ENCODE assay signal across 8 cellular contexts in genomic region chr6:72622094-72622540, GRCh38. TPM values are rescaled to one million over a fixed set of nuclear protein-coding genes. Genes with fewer than 3 reads are reported as not detected.
DNase-seq lines count a peak whose midpoint lies in the region; ATAC-seq and TF ChIP-seq lines count a peak whose summit lies in the region.

No MANE protein-coding gene starts in this region.

- H3K27ac ChIP-seq in IMR-90 (ENCODE audit: insufficient read depth, low read length) (no peak overlapping the region; the same call in 1 of the 2 replicates), ascending aorta (peak overlapping the region; percentile 64 to 82), iPS-20b (ENCODE audit: low read length) (no peak overlapping the region)

- H4K91ac ChIP-seq in IMR-90 (ENCODE audit: insufficient read depth, low read depth, low read length) = no peak overlapping the region

- intact Hi-C loops in IMR-90 (cut with micrococcal nuclease) (no loop called here), ascending aorta (cut with DNase I) (loop anchor here (2.0 to 5.0 kb wide), 4 partner anchors 31 to 330 kb away; no protein-coding TSS in a partner anchor)

- H2AK9ac ChIP-seq in IMR-90 (replicated peaks; ENCODE audit: low read depth, low read length, poor library complexity) = peak overlapping the region; percentile 75

- TF ChIP-seq CTCF in IMR-90 (conservative IDR thresholded peaks at IDR 0.05; ENCODE audit: low read depth, low read length) (peak; percentile 22; the same call in 1 of the 2 replicates), ascending aorta (IDR thresholded peaks at IDR 0.05) (peak in 2 of 3 experiments; percentile 12 to 42)

- H4K20me1 ChIP-seq in IMR-90 (ENCODE audit: insufficient read depth, low read length) = no peaks in the 10 kb centered on the region

- dilution Hi-C loops in IMR-90 (cut with HindIII; ENCODE audit: low sequenced_read_pairs, unreplicated experiment) = no loop called here

- no peak overlapping the region for H4K5ac ChIP-seq in IMR-90 (ENCODE audit: low read depth, low read length)

- H4K8ac ChIP-seq in IMR-90 (ENCODE audit: low read depth in 2 of 2, low read length in 2 of 2) = no peak overlapping the region

- CTCF ChIA-PET in IMR-90 (lab: Yijun Ruan, JAX) = no interaction called here

- in situ Hi-C loops in IMR-90 (cut with MboI; ENCODE audit: low sequenced_read_pairs) = no loop called here

- H3K36me3 ChIP-seq in IMR-90 (ENCODE audit: control insufficient read depth, insufficient read depth, low read length) = no peaks in the 10 kb centered on the region
- H3K36me3 ChIP-seq in ascending aorta = no peaks in the 10 kb centered on the region
- H3K36me3 ChIP-seq in iPS-20b (ENCODE audit: insufficient read depth, low read depth, low read length) = no peaks in the 10 kb centered on the region

- H2AK5ac ChIP-seq in IMR-90 (ENCODE audit: low read depth, low read length) = no peak overlapping the region

- no peak overlapping the region for H2BK15ac ChIP-seq in IMR-90 (ENCODE audit: low read depth, low read length)

- H2BK5ac ChIP-seq in IMR-90 (ENCODE audit: low read depth, low read length, poor library complexity, severe bottlenecking) = no peak overlapping the region

- TF ChIP-seq RAD21 in IMR-90 (IDR thresholded peaks at IDR 0.05; ENCODE audit: low read length) = no peak

- no peak for TF ChIP-seq POLR2A in IMR-90 (IDR thresholded peaks at IDR 0.05; ENCODE audit: low read depth, low read length)

- no peaks in the 10 kb centered on the region for H3K27me3 ChIP-seq in IMR-90 (ENCODE audit: control insufficient read depth, insufficient read depth, low read length)
- H3K27me3 ChIP-seq in ascending aorta = no peaks in the 10 kb centered on the region
- H3K27me3 ChIP-seq in iPS-20b (ENCODE audit: insufficient read depth, low read length) = peaks cover 79% of the 10 kb centered on the region

- H3K4me3 ChIP-seq in IMR-90 (ENCODE audit: insufficient read depth, low read depth, low read length) = peak overlapping the region; percentile 49
- H3K4me3 ChIP-seq in ascending aorta = peak overlapping the region; percentile 66 to 84
- H3K4me3 ChIP-seq in iPS-20b (ENCODE audit: low read length) = peak overlapping the region; percentile 75

- peaks cover 0 to 6% of the 10 kb centered on the region in 2 experiments; a peak in 1 of 4 replicates for H3K79me1 ChIP-seq in IMR-90 (ENCODE audit: low read depth in 1 of 2, low read length in 2 of 2)

- no peak overlapping the region for H3K18ac ChIP-seq in IMR-90 (ENCODE audit: low read depth, low read length)

- H3K4me2 ChIP-seq in IMR-90 (ENCODE audit: low read depth, low read length) = peak overlapping the region; percentile 99

- peak overlapping the region; percentile 91 for H2AFZ ChIP-seq in IMR-90 (replicated peaks; ENCODE audit: low read length, poor library complexity)

- no peak overlapping the region for H2BK120ac ChIP-seq in IMR-90 (ENCODE audit: low read depth, low read length)

- H3K9me3 ChIP-seq in IMR-90 (ENCODE audit: control insufficient read depth, insufficient read depth, low read length) (no peaks in the 10 kb centered on the region), ascending aorta (no peaks in the 10 kb centered on the region), iPS-20b (ENCODE audit: insufficient read depth, low read depth, low read length) (no peaks in the 10 kb centered on the region)

- no peaks in the 10 kb centered on the region for H3K9me1 ChIP-seq in IMR-90 (ENCODE audit: insufficient read depth, low read length)

- H2BK20ac ChIP-seq in IMR-90 (ENCODE audit: low read depth, low read length) = no peak overlapping the region

- H3K4me1 ChIP-seq in IMR-90 (ENCODE audit: control insufficient read depth, insufficient read depth, low read length) (0 out of 2 replicates have a peak, but pooled peaks cover 2% of the 10 kb centered on the region), ascending aorta (peaks cover 0 to 4% of the 10 kb centered on the region in 2 donors), iPS-20b (ENCODE audit: insufficient read depth, low read length) (peaks cover 4% of the 10 kb centered on the region; the same call in 1 of the 2 replicates)

- no peak overlapping the region for H3K23ac ChIP-seq in IMR-90 (ENCODE audit: low read depth, low read length)

- ATAC-seq in GM21367 (IDR thresholded peaks at IDR 0.05; ENCODE audit: unreplicated experiment) (peak; percentile 10), IMR-90 (ENCODE audit: low read depth) (peak; percentile 62)

- BruUV-seq in IMR-90 (replicated peaks; lab: Mats Ljungman, UMichigan) = no TSS peak

- POLR2A ChIA-PET in IMR-90 (lab: Charles Lee; ENCODE audit: unreplicated experiment) = no interaction called here

- DNase-seq in COR-L47 (lab: John Stamatoyannopoulos, UW) (peak; percentile 72), IMR-90 (peak; percentile 24), T follicular helper cell (ENCODE audit: low read depth) (peak; percentile 19), ascending aorta (ENCODE audit: low spot score in 2 of 2) (peak in 1 of 2 donors; percentile 72), DMS114 treated with DMSO at 0.1 percent for 48 hours (lab: John Stamatoyannopoulos, UW; ENCODE audit: unreplicated experiment) (no peak)
- peak; percentile 23 to 54 for DNase-seq in stimulated activated CD4-positive, alpha-beta T cell treated with anti-CD3 and anti-CD28 coated beads, Interleukin-15, amount 100 ng/mL, for 1 hour (ENCODE audit: low read depth in 1 of 2, low spot score in 1 of 2)

- no peak overlapping the region for H3K14ac ChIP-seq in IMR-90 (replicated peaks; ENCODE audit: low read depth, low read length)

- no peak overlapping the region for H3K56ac ChIP-seq in IMR-90 (ENCODE audit: extremely low read depth, insufficient read depth, low read length)

- H3K4ac ChIP-seq in IMR-90 (ENCODE audit: low read depth, low read length) = no peak overlapping the region

- 1% methylated on average over 36 of the region's 54 CpGs; no CpG with 5 or more reads in 1 of the 2 experiments for WGBS in IMR-90 (ENCODE audit: extremely low coverage in 2 of 2, insufficient read length in 1 of 2), 2 experiments

- H3K9ac ChIP-seq in IMR-90 (ENCODE audit: low read depth, low read length) (peak overlapping the region; percentile 7; the same call in 1 of the 2 replicates), iPS-20b (ENCODE audit: low read depth, low read length) (no peak overlapping the region)

TF ChIP-seq in IMR-90, 13 proteins besides CTCF, POLR2A, EP300 and RAD21:
- TF ChIP-seq MAFK (IDR thresholded peaks at IDR 0.05; ENCODE audit: low read depth, low read length) = no peak
- no peak for TF ChIP-seq CHD1 (IDR thresholded peaks at IDR 0.05; ENCODE audit: low read depth, low read length)
- TF ChIP-seq MAZ (IDR thresholded peaks at IDR 0.05; ENCODE audit: borderline replicate concordance, low read depth, low read length) = no peak
- TF ChIP-seq FOS (IDR thresholded peaks at IDR 0.05; ENCODE audit: low read depth, low read length) = no peak
- no peak for TF ChIP-seq RFX5 (IDR thresholded peaks at IDR 0.05; ENCODE audit: low read depth, low read length)
- TF ChIP-seq, protein P1, sequence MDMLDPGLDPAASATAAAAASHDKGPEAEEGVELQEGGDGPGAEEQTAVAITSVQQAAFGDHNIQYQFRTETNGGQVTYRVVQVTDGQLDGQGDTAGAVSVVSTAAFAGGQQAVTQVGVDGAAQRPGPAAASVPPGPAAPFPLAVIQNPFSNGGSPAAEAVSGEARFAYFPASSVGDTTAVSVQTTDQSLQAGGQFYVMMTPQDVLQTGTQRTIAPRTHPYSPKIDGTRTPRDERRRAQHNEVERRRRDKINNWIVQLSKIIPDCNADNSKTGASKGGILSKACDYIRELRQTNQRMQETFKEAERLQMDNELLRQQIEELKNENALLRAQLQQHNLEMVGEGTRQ (IDR thresholded peaks at IDR 0.05; ENCODE audit: low read depth, low read length) = no peak
- TF ChIP-seq ELK1 (IDR thresholded peaks at IDR 0.05; ENCODE audit: borderline replicate concordance, low read depth, low read length) = no peak
- TF ChIP-seq MXI1 (IDR thresholded peaks at IDR 0.05; ENCODE audit: borderline replicate concordance, low read depth, low read length) = no peak
- TF ChIP-seq NFE2L2 (IDR thresholded peaks at IDR 0.05; ENCODE audit: low read depth, low read length) = no peak
- no peak for TF ChIP-seq RCOR1 (IDR thresholded peaks at IDR 0.05; ENCODE audit: insufficient replicate concordance, low read length)
- no peak for TF ChIP-seq BHLHE40 (IDR thresholded peaks at IDR 0.05; ENCODE audit: low read depth, low read length)
- no peak for TF ChIP-seq CEBPB (IDR thresholded peaks at IDR 0.05; ENCODE audit: low read depth, low read length)
- no peak for TF ChIP-seq SMC3 (IDR thresholded peaks at IDR 0.05; ENCODE audit: low read depth, low read length)

RNA-seq across cellular contexts. Expression of gene KCNQ5, which starts 0.3 kb away (rescaled TPM):
- total RNA-seq in IMR-90 (2012; rRNA removed) (1.3 and 1.7 TPM in 2 replicates), ascending aorta (4.5 TPM)
- 0.75 and 1.1 TPM in 2 replicates for polyA plus RNA-seq in IMR-90 (2012; rRNA removed)
- 0.29 and 0.38 TPM in 2 replicates for polyA plus RNA-seq in IMR-90 (2012; cell fraction: cytosol; rRNA removed)
- 0.37 and 0.97 TPM in 2 replicates for polyA plus RNA-seq in IMR-90 (2012; cell fraction: nucleus; rRNA removed; ENCODE audit: low replicate concordance)

Comparison
In these comparisons a context has a peak if more than half of its experiments do, and no peak if none do; other contexts are left out.
1. H3K27ac ChIP-seq: peak in ascending aorta (2 of 2); none in IMR-90 (single experiment) and iPS-20b (single experiment).
2. Peak in every context shown above with its lines, with median percentiles within 50 percentile points of each other: H3K4me3 ChIP-seq.